ENCODE assay signal across 27 cellular contexts in the genomic region with DNA sequence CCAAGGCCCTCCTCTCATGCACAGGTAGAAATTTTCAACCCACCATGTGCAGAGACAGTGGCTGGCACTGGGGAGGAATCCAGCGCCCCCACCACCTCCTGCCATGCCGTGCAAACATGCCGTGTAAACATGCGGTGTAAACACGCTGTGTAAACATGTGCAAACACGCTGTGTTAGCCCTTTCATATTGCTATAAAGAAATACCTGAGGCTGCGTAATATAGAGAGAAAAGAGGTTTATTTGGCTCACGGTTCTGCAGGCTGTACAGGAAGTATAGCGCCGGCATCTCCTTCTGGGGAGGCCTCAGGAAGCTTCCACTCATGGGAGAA.
DNase-seq lines count a peak whose midpoint lies in the region; ATAC-seq, FAIRE-seq and TF ChIP-seq lines count a peak whose summit lies in the region.
"Had no signal": no experiment of that assay in that cellular context is flagged by ENCODE, and none has a peak within 500 bp of the region (broad histone marks: within the 10 kb centered on the region; RNA-seq: fewer than 3 reads in every experiment).

No MANE protein-coding gene starts in this region.

- H3K79me2 ChIP-seq in K562 (ENCODE audit: control insufficient read depth, insufficient read depth, low read length), result no peaks in the 10 kb centered on the region

- TF ChIP-seq CTCF in right atrium auricular region (IDR thresholded peaks at IDR 0.05), result no peak
- TF ChIP-seq CTCF in K562 (IDR thresholded peaks at IDR 0.05 in 2 of 3, conservative IDR thresholded peaks at IDR 0.05 in 1 of 3; ENCODE audit: insufficient read depth in 2 of 3, low read depth in 1 of 3, low read length in 3 of 3), result no peak
- no peak for TF ChIP-seq CTCF in mucosa of descending colon (IDR thresholded peaks at IDR 0.05)

- H3K27ac ChIP-seq in right atrium auricular region (no peak overlapping the region), K562 (ENCODE audit: extremely low read depth, low read depth, low read length) (no peak overlapping the region)
- H3K27ac ChIP-seq: A549; BLaER1 treated with 17β-estradiol and CSF1 and Interleukin-3, amounts not matched to agents 10 nM and 100 nM had no signal

- no peak for TF ChIP-seq EP300 in K562 (IDR thresholded peaks at IDR 0.05; ENCODE audit: low read length)

- no peak for TF ChIP-seq RAD21 in K562 (CRISPR knock-in tag; conservative IDR thresholded peaks at IDR 0.05 in 1 of 2, IDR thresholded peaks at IDR 0.05 in 1 of 2)

- intact Hi-C loops in left ventricle myocardium superior (cut with micrococcal nuclease), result no loop called here
- intact Hi-C loops in K562 (cut with micrococcal nuclease), result no loop called here
- intact Hi-C loops in mucosa of descending colon (cut with DNase I, micrococcal nuclease), result no loop called here
- intact Hi-C loops in posterior vena cava (cut with DNase I), result no loop called here
- intact Hi-C loops in activated CD4-positive, alpha-beta T cell treated with anti-CD3 and anti-CD28 coated beads, Interleukin-2, amount 10 ng/mL, durations not matched to agents 24 days and 14 days (cut with micrococcal nuclease), result no loop called here

- H3K9ac ChIP-seq in K562 (ENCODE audit: insufficient read depth in 1 of 2, low read depth in 2 of 2, low read length in 2 of 2), result no peak overlapping the region
- H3K9ac ChIP-seq: BLaER1 treated with 17β-estradiol and CSF1 and Interleukin-3, amounts not matched to agents 10 nM and 100 nM had no signal

- H3K4me3 Mint-ChIP-seq in activated CD4-positive, alpha-beta T cell treated with anti-CD3 and anti-CD28 coated beads, Interleukin-2, amount 10 ng/mL, durations not matched to agents 24 days and 14 days, result no peak overlapping the region
- H3K4me3 Mint-ChIP-seq: CD14-positive monocyte; CD4-positive, alpha-beta T cell; CD8-positive, alpha-beta memory T cell; HFFc6 had no signal

- H2AFZ ChIP-seq in K562 (ENCODE audit: low read depth, low read length), result no peak overlapping the region

- H3K36me3 Mint-ChIP-seq in activated CD4-positive, alpha-beta T cell treated with anti-CD3 and anti-CD28 coated beads, Interleukin-2, amount 10 ng/mL, durations not matched to agents 24 days and 14 days (ENCODE audit: low read depth), result no peaks in the 10 kb centered on the region
- H3K36me3 Mint-ChIP-seq: CD14-positive monocyte; CD8-positive, alpha-beta memory T cell had no signal

- H3K4me3 ChIP-seq in right atrium auricular region (no peak overlapping the region), K562 (no peak overlapping the region), mucosa of descending colon (no peak overlapping the region)
- H3K4me3 ChIP-seq: A549; BLaER1 treated with 17β-estradiol and CSF1 and Interleukin-3, amounts not matched to agents 10 nM and 100 nM; GM12878; HAP-1 had no signal

- POLR2A ChIA-PET in K562 (lab: Yijun Ruan, JAX), result no interaction called here

- no peaks in the 10 kb centered on the region for H3K4me1 Mint-ChIP-seq in activated CD4-positive, alpha-beta T cell treated with anti-CD3 and anti-CD28 coated beads, Interleukin-2, amount 10 ng/mL, durations not matched to agents 24 days and 14 days
- H3K4me1 Mint-ChIP-seq: CD14-positive monocyte; CD8-positive, alpha-beta memory T cell had no signal

- DNase-seq in left ventricle myocardium superior (peak; percentile 3), right atrium auricular region (ENCODE audit: low spot score) (no peak), K562 (ENCODE audit: extremely low read depth in 1 of 4, low spot score in 3 of 4) (no peak), mucosa of descending colon (peak in 2 of 3 donors; percentile 3 to 15), posterior vena cava (ENCODE audit: low spot score) (peak; percentile 49)
- no peak for DNase-seq in activated CD4-positive, alpha-beta T cell treated with anti-CD3 and anti-CD28 coated beads for 4 hours
- DNase-seq in activated CD4-positive, alpha-beta T cell treated with anti-CD3 and anti-CD28 coated beads, Interleukin-2, amount 10 ng/mL, durations not matched to agents 24 days and 14 days, result no peak
- DNase-seq: 8988T; ACHN; AML-193; BE2C; CD4-positive, alpha-beta T cell; CD8-positive, alpha-beta memory T cell; DMS 273 treated with DMSO at 0.1 percent for 48 hours; DMS79; EL; GDM1; GOT3; HFFc6 had no signal

- peaks cover 3% of the 10 kb centered on the region; the same call in 1 of the 2 replicates for H4K20me1 ChIP-seq in K562 (replicated peaks; ENCODE audit: control insufficient read depth, insufficient read depth, low read length)

- no peaks in the 10 kb centered on the region for H3K9me3 Mint-ChIP-seq in activated CD4-positive, alpha-beta T cell treated with anti-CD3 and anti-CD28 coated beads, Interleukin-2, amount 10 ng/mL, durations not matched to agents 24 days and 14 days
- H3K9me3 Mint-ChIP-seq: CD4-positive, alpha-beta T cell had no signal

- H3K4me1 ChIP-seq in right atrium auricular region (no peaks in the 10 kb centered on the region), K562 (replicated peaks in 1 of 2; ENCODE audit: control insufficient read depth in 2 of 2, insufficient read depth in 2 of 2, low read length in 2 of 2) (peaks cover 0 to 4% of the 10 kb centered on the region in 2 experiments; a peak in 1 of 5 replicates), mucosa of descending colon (ENCODE audit: low read depth) (no peaks in the 10 kb centered on the region)
- H3K4me1 ChIP-seq: A549, BE2C, HAP-1 had no signal

- no peaks in the 10 kb centered on the region for H3K27me3 Mint-ChIP-seq in activated CD4-positive, alpha-beta T cell treated with anti-CD3 and anti-CD28 coated beads, Interleukin-2, amount 10 ng/mL, durations not matched to agents 24 days and 14 days
- H3K27me3 Mint-ChIP-seq: CD4-positive, alpha-beta T cell had no signal

- H3K36me3 ChIP-seq in right atrium auricular region (no peaks in the 10 kb centered on the region), K562 (ENCODE audit: control insufficient read depth, insufficient read depth, low read length) (no peaks in the 10 kb centered on the region), mucosa of descending colon (ENCODE audit: low read depth) (no peaks in the 10 kb centered on the region)
- H3K36me3 ChIP-seq: BE2C; BLaER1 treated with 17β-estradiol and CSF1 and Interleukin-3, amounts not matched to agents 10 nM and 100 nM; HAP-1 had no signal

- ATAC-seq in left ventricle myocardium superior (no peak), K562 (no peak), mucosa of descending colon (no peak), GM21367 (IDR thresholded peaks at IDR 0.05; ENCODE audit: unreplicated experiment) (no peak)
- ATAC-seq: A549, GM12878 had no signal

- no peak overlapping the region for H3K27ac Mint-ChIP-seq in activated CD4-positive, alpha-beta T cell treated with anti-CD3 and anti-CD28 coated beads, Interleukin-2, amount 10 ng/mL, durations not matched to agents 24 days and 14 days
- H3K27ac Mint-ChIP-seq: CD14-positive monocyte; CD4-positive, alpha-beta T cell; CD8-positive, alpha-beta memory T cell; HFFc6 had no signal

- in situ Hi-C loops in K562 (cut with MboI), result no loop called here

- 0% methylated on average over 10 of the region's 10 CpGs for WGBS in K562 (ENCODE audit: insufficient coverage, low coverage, missing lambda C conversion rate)

- no peaks in the 10 kb centered on the region for H3K9me1 ChIP-seq in K562 (ENCODE audit: control insufficient read depth, insufficient read depth, low read length)

- no peak overlapping the region for H3K4me2 ChIP-seq in K562 (ENCODE audit: insufficient read depth, low read length)
- H3K4me2 ChIP-seq: A549; BLaER1 treated with 17β-estradiol and CSF1 and Interleukin-3, amounts not matched to agents 10 nM and 100 nM had no signal

- H3K27me3 ChIP-seq in right atrium auricular region (peaks cover 0 to 3% of the 10 kb centered on the region in 2 donors), K562 (ENCODE audit: control insufficient read depth in 2 of 2, insufficient read depth in 2 of 2, low read length in 2 of 2) (peaks cover 17 to 75% of the 10 kb centered on the region in 2 experiments; a peak in 4 of 5 replicates)

- H3K9me3 ChIP-seq in right atrium auricular region (no peaks in the 10 kb centered on the region), K562 (replicated peaks; ENCODE audit: control insufficient read depth, insufficient read depth, low read depth, low read length) (no peaks in the 10 kb centered on the region), mucosa of descending colon (no peaks in the 10 kb centered on the region)
- H3K9me3 ChIP-seq: A549; BE2C; BLaER1 treated with 17β-estradiol and CSF1 and Interleukin-3, amounts not matched to agents 10 nM and 100 nM; HAP-1 had no signal

- no peak for FAIRE-seq in K562 (lab: Jason Lieb, UNC)
- FAIRE-seq: A549, D721Med, GM12878, H54 had no signal

- TF ChIP-seq POLR2A in K562 (conservative IDR thresholded peaks at IDR 0.05), result no peak

- CTCF ChIA-PET in K562 (lab: Yijun Ruan, JAX; ENCODE audit: low intra/inter-chr PET ratio), result no interaction called here

- no TSS peak for BruUV-seq in K562 (replicated peaks; lab: Mats Ljungman, UMichigan)

TF ChIP-seq in K562, 482 proteins besides CTCF, POLR2A, EP300 and RAD21 (continues in another document):
- TF ChIP-seq ZKSCAN8 (CRISPR knock-in tag; IDR thresholded peaks at IDR 0.05) (no peak), KDM1A (IDR thresholded peaks at IDR 0.05) (no peak), SIX5 (IDR thresholded peaks at IDR 0.05; ENCODE audit: borderline replicate concordance in 1 of 2, insufficient read depth in 1 of 2, low read depth in 1 of 2, low read length in 2 of 2) (no peak), ZNF316 (IDR thresholded peaks at IDR 0.05) (0 out of 2 replicates have a peak, but pooled peaks have one; percentile 6)

Comparison
In these comparisons a context has a peak if more than half of its experiments do, and no peak if none do; other contexts are left out.
1. DNase-seq: peak in left ventricle myocardium superior (single experiment), mucosa of descending colon (2 of 3) and posterior vena cava (single experiment); none in right atrium auricular region (single experiment), K562 (0 of 4), activated CD4-positive, alpha-beta T cell treated with anti-CD3 and anti-CD28 coated beads for 4 hours (0 of 2) and activated CD4-positive, alpha-beta T cell treated with anti-CD3 and anti-CD28 coated beads, Interleukin-2, amount 10 ng/mL, durations not matched to agents 24 days and 14 days (single experiment).